ENCODE assay signal across 10 cellular contexts in the genomic region with DNA sequence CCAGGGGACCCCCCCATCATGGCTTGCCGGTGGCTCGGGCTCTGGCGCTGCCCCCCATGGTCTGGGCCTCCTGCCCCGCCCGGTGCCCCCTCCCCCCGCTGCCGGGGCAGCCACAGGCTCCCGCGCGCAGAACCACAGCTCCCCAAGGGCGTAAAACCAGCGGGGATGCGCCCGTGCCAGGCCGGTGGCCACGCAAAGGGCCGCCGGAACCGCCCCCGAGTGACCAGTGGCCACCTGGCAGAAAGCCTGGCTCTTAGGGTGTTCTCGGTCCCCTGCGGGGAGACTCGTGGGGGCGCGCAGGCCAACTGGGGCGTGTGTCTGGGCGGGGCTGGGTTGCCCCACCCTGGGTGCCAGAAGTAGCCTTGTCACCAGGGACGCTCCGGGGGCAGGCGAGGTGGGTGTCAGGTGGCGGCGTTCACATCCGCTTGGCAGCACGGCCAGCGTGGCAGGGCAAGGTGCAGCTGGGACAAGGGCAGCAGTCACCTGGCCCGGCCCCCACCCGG. TPM values are rescaled to one million over a fixed set of nuclear protein-coding genes. Genes with fewer than 3 reads are reported as not detected.
DNase-seq lines count a peak whose midpoint lies in the region; ATAC-seq and TF ChIP-seq lines count a peak whose summit lies in the region.
"Had no signal": no experiment of that assay in that cellular context is flagged by ENCODE, and none has a peak within 500 bp of the region (broad histone marks: within the 10 kb centered on the region; RNA-seq: fewer than 3 reads in every experiment).

No MANE protein-coding gene starts in this region.

- H3K27ac Mint-ChIP-seq in stimulated activated memory B cell treated with anti-CD40 and anti-IgM and Interleukin-4, amounts not matched to agents 10 μg/mL and 1 μg/mL and 100 μg/mL, for 72 hours: no peak overlapping the region

- H3K4me1 ChIP-seq in PC-3 (ENCODE audit: insufficient read depth, low read length): peaks cover 20% of the 10 kb centered on the region

- peak overlapping the region; percentile 86 for H3K4me2 ChIP-seq in PC-3 (ENCODE audit: low read length)

- no peaks in the 10 kb centered on the region for H3K9me3 Mint-ChIP-seq in stimulated activated memory B cell treated with anti-CD40 and anti-IgM and Interleukin-4, amounts not matched to agents 10 μg/mL and 1 μg/mL and 100 μg/mL, for 72 hours

- TF ChIP-seq POLR2A in erythroblast (IDR thresholded peaks at IDR 0.05; ENCODE audit: low read length): no peak

- no TSS peak for BruUV-seq in PC-3 (replicated peaks; lab: Mats Ljungman, UMichigan)

- TF ChIP-seq CTCF in PC-3 (conservative IDR thresholded peaks at IDR 0.05; ENCODE audit: low read depth, low read length): no peak

- DNase-seq in NCI-H748 (lab: John Stamatoyannopoulos, UW; ENCODE audit: unreplicated experiment) (peak; percentile 58), NCI-H748 treated with DMSO at 0.1 percent for 48 hours (lab: John Stamatoyannopoulos, UW) (no peak), PC-3 (peak; percentile 27), left ventricle myocardium superior (no peak), erythroblast (lab: John Stamatoyannopoulos, UW) (no peak), AG20443 (ENCODE audit: low spot score) (no peak)

- CTCF ChIA-PET in PC-3 (lab: Charles Lee): no interaction called here

- 0 out of 2 replicates have a peak, but pooled peaks cover 5% of the 10 kb centered on the region for H4K20me1 ChIP-seq in PC-3 (ENCODE audit: low read length)

- H3K36me3 ChIP-seq in PC-3 (ENCODE audit: low read depth, low read length): no peaks in the 10 kb centered on the region
- H3K36me3 ChIP-seq: adrenal gland had no signal

- peak overlapping the region; percentile 39 for H3K4me3 Mint-ChIP-seq in stimulated activated memory B cell treated with anti-CD40 and anti-IgM and Interleukin-4, amounts not matched to agents 10 μg/mL and 1 μg/mL and 100 μg/mL, for 72 hours

- peaks cover 21% of the 10 kb centered on the region for H3K27me3 Mint-ChIP-seq in stimulated activated memory B cell treated with anti-CD40 and anti-IgM and Interleukin-4, amounts not matched to agents 10 μg/mL and 1 μg/mL and 100 μg/mL, for 72 hours

- H3K9me2 ChIP-seq in PC-3 (replicated peaks; ENCODE audit: low read length): no peaks in the 10 kb centered on the region

- peaks cover 28% of the 10 kb centered on the region for H3K79me2 ChIP-seq in PC-3 (ENCODE audit: low read length)

- H3F3A ChIP-seq in PC-3 (ENCODE audit: low read length, unreplicated experiment): no peaks in the 10 kb centered on the region

- peak overlapping the region; percentile 72 for H2AFZ ChIP-seq in PC-3 (ENCODE audit: low read length)

- no peaks in the 10 kb centered on the region for H3K36me3 Mint-ChIP-seq in stimulated activated memory B cell treated with anti-CD40 and anti-IgM and Interleukin-4, amounts not matched to agents 10 μg/mL and 1 μg/mL and 100 μg/mL, for 72 hours

- H3K4me1 Mint-ChIP-seq in stimulated activated memory B cell treated with anti-CD40 and anti-IgM and Interleukin-4, amounts not matched to agents 10 μg/mL and 1 μg/mL and 100 μg/mL, for 72 hours: peaks cover 15% of the 10 kb centered on the region

- intact Hi-C loops in PC-3 (cut with micrococcal nuclease) (no loop called here), left ventricle myocardium superior (cut with micrococcal nuclease) (no loop called here)

- POLR2A ChIA-PET in PC-3 (lab: Charles Lee; ENCODE audit: unreplicated experiment): no interaction called here

- ATAC-seq in PC-3: peak; percentile 39
- ATAC-seq in left ventricle myocardium superior: peak; percentile 0
- ATAC-seq in stimulated activated memory B cell treated with anti-CD40 and anti-IgM and Interleukin-4, amounts not matched to agents 10 μg/mL and 1 μg/mL and 100 μg/mL, for 72 hours: peak; percentile 44
- ATAC-seq in HG03442 (IDR thresholded peaks at IDR 0.05; ENCODE audit: unreplicated experiment): no peak

- H3K4me3 ChIP-seq in PC-3 (ENCODE audit: low read length): peak overlapping the region; percentile 65

- H3K27me3 ChIP-seq in PC-3 (ENCODE audit: low read length): no peaks in the 10 kb centered on the region
- H3K27me3 ChIP-seq: adrenal gland had no signal

- H3K9me3 ChIP-seq in PC-3 (ENCODE audit: low read length): no peaks in the 10 kb centered on the region
- H3K9me3 ChIP-seq: adrenal gland had no signal

- H3K27ac ChIP-seq in PC-3 (ENCODE audit: low read length): no peak overlapping the region

- peak overlapping the region; percentile 54 for H3K9ac ChIP-seq in PC-3 (ENCODE audit: low read length)

RNA-seq across cellular contexts. Expression of a gene that starts 0.5 kb away (rescaled TPM):
- total RNA-seq in PC-3 (2014; rRNA removed) (103 and 106 TPM in 2 replicates), left ventricle myocardium superior (53.8 TPM)

RNA-seq across cellular contexts. Expression of a gene that starts 24.6 kb away (rescaled TPM):
- total RNA-seq in PC-3 (2014; rRNA removed) (19.5 and 26.3 TPM in 2 replicates), left ventricle myocardium superior (22.3 TPM)

RNA-seq across cellular contexts. Expression of a gene that starts 25.1 kb away (rescaled TPM):
- total RNA-seq in PC-3 (2014; rRNA removed): 23.1 and 29.5 TPM in 2 replicates
- 63.8 TPM for total RNA-seq in left ventricle myocardium superior

RNA-seq across cellular contexts. Expression of a gene that starts 55.0 kb away (rescaled TPM):
- not detected in 2 replicates for total RNA-seq in PC-3 (2014; rRNA removed)
- total RNA-seq in left ventricle myocardium superior: 10.6 TPM
- total RNA-seq: temporal lobe had no signal

Comparison
In these comparisons a context has a peak if more than half of its experiments do, and no peak if none do; other contexts are left out.
1. DNase-seq: peak in NCI-H748 (single experiment) and PC-3 (single experiment); none in NCI-H748 treated with DMSO at 0.1 percent for 48 hours (single experiment), left ventricle myocardium superior (single experiment), erythroblast (0 of 2) and AG20443 (single experiment).